9 cellular contexts compared by ENCODE assay signal in the genomic region with DNA sequence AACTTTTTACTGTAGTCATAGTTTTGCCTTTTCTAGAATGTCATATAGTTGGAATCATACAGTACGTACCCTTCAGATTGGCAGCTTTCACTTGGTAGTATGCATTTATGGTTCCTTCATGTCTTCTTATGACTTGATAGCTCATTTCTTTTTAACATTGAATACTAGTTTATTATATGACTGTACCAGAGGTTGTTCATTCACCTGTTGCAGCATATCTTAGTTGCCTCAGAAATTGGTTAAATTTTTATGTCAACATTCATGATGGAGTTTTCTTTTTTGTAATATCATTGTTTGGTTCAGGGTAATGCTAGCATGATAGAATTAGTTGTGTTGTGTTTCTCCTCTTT.
DNase-seq lines count a peak whose midpoint lies in the region; TF ChIP-seq lines count a peak whose summit lies in the region.
"Had no signal": no experiment of that assay in that cellular context is flagged by ENCODE, and none has a peak within 500 bp of the region (broad histone marks: within the 10 kb centered on the region; RNA-seq: fewer than 3 reads in every experiment).

No MANE protein-coding gene starts in this region.

- peaks cover 0 to 1% of the 10 kb centered on the region in 2 donors for H3K36me3 Mint-ChIP-seq in CD14-positive monocyte
- H3K36me3 Mint-ChIP-seq: mesothelial cell of epicardium had no signal

- H3K4me1 ChIP-seq in HEK293 (ENCODE audit: control insufficient read depth, insufficient read depth, low read length), result no peaks in the 10 kb centered on the region
- H3K4me1 ChIP-seq in parathyroid adenoma, result no peaks in the 10 kb centered on the region

- H3K4me1 Mint-ChIP-seq in CD14-positive monocyte, result peaks cover 13% of the 10 kb centered on the region
- H3K4me1 Mint-ChIP-seq: mesothelial cell of epicardium had no signal

- peak overlapping the region; percentile 56 for H2AFZ ChIP-seq in parathyroid adenoma

- DNase-seq in CD14-positive monocyte (ENCODE audit: low spot score), result no peak
- DNase-seq in brain microvascular endothelial cell, result no peak
- no peak for DNase-seq in T1000 (lab: John Stamatoyannopoulos, UW)
- no peak for DNase-seq in 8988T
- DNase-seq in stimulated activated CD8-positive, alpha-beta memory T cell treated with anti-CD3 and anti-CD28 coated beads, Interleukin-4, amount 100 ng/mL, for 48 hours, result no peak
- no peak for DNase-seq in activated gamma-delta T cell (lab: John Stamatoyannopoulos, UW)

- no peaks in the 10 kb centered on the region for H3K9me3 Mint-ChIP-seq in CD14-positive monocyte

- no peaks in the 10 kb centered on the region for H3K27me3 ChIP-seq in brain microvascular endothelial cell (replicated peaks)
- no peaks in the 10 kb centered on the region for H3K27me3 ChIP-seq in parathyroid adenoma (ENCODE audit: control insufficient read depth, insufficient read depth, low read length)

- no peaks in the 10 kb centered on the region for H3K9me3 ChIP-seq in HEK293 (ENCODE audit: control insufficient read depth, insufficient read depth, low read depth, low read length)
- H3K9me3 ChIP-seq in parathyroid adenoma (ENCODE audit: control insufficient read depth, low read length), result no peaks in the 10 kb centered on the region

- POLR2A ChIA-PET in HEK293 (lab: Yijun Ruan, JAX), result no interaction called here

- intact Hi-C loops in CD14-positive monocyte (cut with micrococcal nuclease), result no loop called here

- H3K36me3 ChIP-seq in HEK293 (ENCODE audit: control insufficient read depth in 2 of 2, insufficient read depth in 1 of 2, low read length in 2 of 2) (no peaks in the 10 kb centered on the region), brain microvascular endothelial cell (replicated peaks) (no peaks in the 10 kb centered on the region), parathyroid adenoma (ENCODE audit: control insufficient read depth, insufficient read depth, low read length) (no peaks in the 10 kb centered on the region)

- no peak overlapping the region for H3K27ac Mint-ChIP-seq in CD14-positive monocyte
- H3K27ac Mint-ChIP-seq: mesothelial cell of epicardium had no signal

- no peak overlapping the region for H3K9ac ChIP-seq in parathyroid adenoma

- H3K27me3 Mint-ChIP-seq in CD14-positive monocyte (ENCODE audit: low read depth in 3 of 3), result peaks cover 18 to 27% (median 19%) of the 10 kb centered on the region in 3 donors

- CTCF ChIA-PET in HEK293 (lab: Yijun Ruan, JAX), result interaction anchor here (0.6 to 1.1 kb wide), 3 partner anchors 197 to 1963 kb away, joined by 3 to 4 read pairs (median 3); no protein-coding TSS in a partner anchor

- no peaks in the 10 kb centered on the region for H3K79me2 ChIP-seq in parathyroid adenoma

- no peak overlapping the region for H3K4me3 ChIP-seq in HEK293 (ENCODE audit: low read depth, low read length)
- peak overlapping the region; percentile 37 for H3K4me3 ChIP-seq in brain microvascular endothelial cell (ENCODE audit: low read depth, low read length)
- no peak overlapping the region for H3K4me3 ChIP-seq in parathyroid adenoma (ENCODE audit: low read depth, low read length)

- no peak overlapping the region for H3K27ac ChIP-seq in HEK293 (ENCODE audit: extremely low read depth, low read depth, low read length)
- no peak overlapping the region for H3K27ac ChIP-seq in brain microvascular endothelial cell
- no peak overlapping the region for H3K27ac ChIP-seq in parathyroid adenoma

- TF ChIP-seq CTCF in CD14-positive monocyte (IDR thresholded peaks at IDR 0.05), result no peak
- no peak for TF ChIP-seq CTCF in HEK293 (tag by site-specific recombination; IDR thresholded peaks at IDR 0.05)
- TF ChIP-seq CTCF in brain microvascular endothelial cell (IDR thresholded peaks at IDR 0.05; ENCODE audit: low read depth, low read length, missing control alignments), result no peak
- no peak for TF ChIP-seq CTCF in parathyroid adenoma (IDR thresholded peaks at IDR 0.05)

- in situ Hi-C loops in brain microvascular endothelial cell (cut with HindIII; ENCODE audit: low pct_ligation_motif_present, low sequenced_read_pairs), result no loop called here

- peak overlapping the region; percentile 66 to 93 for H3K4me3 Mint-ChIP-seq in CD14-positive monocyte
- H3K4me3 Mint-ChIP-seq: mesothelial cell of epicardium had no signal

- H3K4me2 ChIP-seq in parathyroid adenoma (ENCODE audit: low read length), result no peak overlapping the region

TF ChIP-seq in HEK293, 187 proteins besides CTCF, POLR2A, EP300 and RAD21:
- peak; percentile 70 for TF ChIP-seq SCRT2 (tag by site-specific recombination; IDR thresholded peaks at IDR 0.05)
- TF ChIP-seq, protein P1, sequence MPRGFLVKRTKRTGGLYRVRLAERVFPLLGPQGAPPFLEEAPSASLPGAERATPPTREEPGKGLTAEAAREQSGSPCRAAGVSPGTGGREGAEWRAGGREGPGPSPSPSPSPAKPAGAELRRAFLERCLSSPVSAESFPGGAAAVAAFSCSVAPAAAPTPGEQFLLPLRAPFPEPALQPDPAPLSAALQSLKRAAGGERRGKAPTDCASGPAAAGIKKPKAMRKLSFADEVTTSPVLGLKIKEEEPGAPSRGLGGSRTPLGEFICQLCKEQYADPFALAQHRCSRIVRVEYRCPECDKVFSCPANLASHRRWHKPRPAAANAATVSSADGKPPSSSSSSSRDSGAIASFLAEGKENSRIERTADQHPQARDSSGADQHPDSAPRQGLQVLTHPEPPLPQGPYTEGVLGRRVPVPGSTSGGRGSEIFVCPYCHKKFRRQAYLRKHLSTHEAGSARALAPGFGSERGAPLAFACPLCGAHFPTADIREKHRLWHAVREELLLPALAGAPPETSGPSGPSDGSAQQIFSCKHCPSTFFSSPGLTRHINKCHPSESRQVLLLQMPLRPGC (tag by site-specific recombination; IDR thresholded peaks at IDR 0.05), result no peak
TF ChIP-seq in HEK293: peak in this region for 1.
